25 cellular contexts compared by ENCODE assay signal in genomic region chr5:96825243-96825642, GRCh38. TPM values are rescaled to one million over a fixed set of nuclear protein-coding genes. Genes with fewer than 3 reads are reported as not detected.
"Had no signal": no experiment of that assay in that cellular context is flagged by ENCODE, and none has a peak within 500 bp of the region (broad histone marks: within the 10 kb centered on the region; RNA-seq: fewer than 3 reads in every experiment).

No MANE protein-coding gene starts in this region.

- H3K4me1 ChIP-seq: right atrium auricular region, right lobe of liver, testis, thyroid gland had no signal

- H3K9me3 ChIP-seq: left lung, ovary, right atrium auricular region, right lobe of liver, stomach, testis, thyroid gland, transverse colon, upper lobe of right lung had no signal

- H3K4me3 ChIP-seq: left lung, lung, ovary, right atrium auricular region, right lobe of liver, smooth muscle cell, stomach, testis, thyroid gland, transverse colon, upper lobe of right lung had no signal

- DNase-seq: hippocampal formation; kidney; left colon; left lung; mesendoderm; naive B cell; natural killer cell; nephron progenitor cell; ovary; right lobe of liver; stimulated activated CD4-positive, alpha-beta T cell treated with anti-CD3 and anti-CD28 coated beads, Interleukin-1b, Interleukin-23, amount 100 ng/mL, for 48 hours; stimulated activated CD4-positive, alpha-beta T cell treated with anti-CD3 and anti-CD28 coated beads, Interleukin-2, amount 100 ng/mL, for 48 hours; stimulated activated CD4-positive, alpha-beta T cell treated with anti-CD3 and anti-CD28 coated beads, Interleukin-4, amount 100 ng/mL, for 4 hours; stimulated activated CD8-positive, alpha-beta memory T cell treated with anti-CD3 and anti-CD28 coated beads, Interleukin-4, amount 100 ng/mL, for 48 hours; stimulated activated naive B cell treated with anti-CD40 and anti-IgM and Interleukin-4, amounts not matched to agents 10 μg/mL and 1 μg/mL and 100 μg/mL, for 72 hours; stimulated activated naive CD8-positive, alpha-beta T cell treated with anti-CD3 and anti-CD28 coated beads, Interleukin-15, Interleukin-2, amounts not matched to agents 100 U/mL and 50 U/mL, for 24 hours; stomach; testis; thyroid gland; transverse colon; upper lobe of right lung had no signal

- H3K27me3 ChIP-seq: left lung, ovary, right atrium auricular region, right lobe of liver, stomach, testis, thyroid gland, transverse colon had no signal

- H3K27ac ChIP-seq: left lung, ovary, right atrium auricular region, right lobe of liver, stomach, testis, thyroid gland, transverse colon, upper lobe of right lung had no signal

- H3K4me2 ChIP-seq: smooth muscle cell had no signal

- H3K36me3 ChIP-seq: left lung, ovary, right atrium auricular region, right lobe of liver, stomach, thyroid gland, transverse colon, upper lobe of right lung had no signal

- ATAC-seq: left colon; left lung; natural killer cell; right lobe of liver; stimulated activated naive B cell treated with anti-CD40 and anti-IgM and Interleukin-4, amounts not matched to agents 10 μg/mL and 1 μg/mL and 100 μg/mL, for 72 hours; stimulated activated naive CD8-positive, alpha-beta T cell treated with anti-CD3 and anti-CD28 coated beads, Interleukin-15, Interleukin-2, amounts not matched to agents 100 U/mL and 50 U/mL, for 24 hours; upper lobe of right lung had no signal

RNA-seq across cellular contexts. Expression of gene ERAP2, which starts 51.1 kb away (rescaled TPM):
- total RNA-seq: progenitor cell of endocrine pancreas had no signal
- polyA plus RNA-seq: smooth muscle cell had no signal
